ENCODE assay signal across 1 cellular context in genomic region chr1:213376862-213377372, GRCh38.
TF ChIP-seq lines count a peak whose summit lies in the region.

No MANE protein-coding gene starts in this region.

TF ChIP-seq in HepG2, 621 proteins besides CTCF, POLR2A, EP300 and RAD21 (continued from another document and continues in another):
- no peak for TF ChIP-seq ZNF407 (CRISPR knock-in tag; IDR thresholded peaks at IDR 0.05; ENCODE audit: not compliant biosample characterization)
- no peak for TF ChIP-seq ELK4 (CRISPR knock-in tag; IDR thresholded peaks at IDR 0.05; ENCODE audit: borderline replicate concordance)
- TF ChIP-seq, protein P1, sequence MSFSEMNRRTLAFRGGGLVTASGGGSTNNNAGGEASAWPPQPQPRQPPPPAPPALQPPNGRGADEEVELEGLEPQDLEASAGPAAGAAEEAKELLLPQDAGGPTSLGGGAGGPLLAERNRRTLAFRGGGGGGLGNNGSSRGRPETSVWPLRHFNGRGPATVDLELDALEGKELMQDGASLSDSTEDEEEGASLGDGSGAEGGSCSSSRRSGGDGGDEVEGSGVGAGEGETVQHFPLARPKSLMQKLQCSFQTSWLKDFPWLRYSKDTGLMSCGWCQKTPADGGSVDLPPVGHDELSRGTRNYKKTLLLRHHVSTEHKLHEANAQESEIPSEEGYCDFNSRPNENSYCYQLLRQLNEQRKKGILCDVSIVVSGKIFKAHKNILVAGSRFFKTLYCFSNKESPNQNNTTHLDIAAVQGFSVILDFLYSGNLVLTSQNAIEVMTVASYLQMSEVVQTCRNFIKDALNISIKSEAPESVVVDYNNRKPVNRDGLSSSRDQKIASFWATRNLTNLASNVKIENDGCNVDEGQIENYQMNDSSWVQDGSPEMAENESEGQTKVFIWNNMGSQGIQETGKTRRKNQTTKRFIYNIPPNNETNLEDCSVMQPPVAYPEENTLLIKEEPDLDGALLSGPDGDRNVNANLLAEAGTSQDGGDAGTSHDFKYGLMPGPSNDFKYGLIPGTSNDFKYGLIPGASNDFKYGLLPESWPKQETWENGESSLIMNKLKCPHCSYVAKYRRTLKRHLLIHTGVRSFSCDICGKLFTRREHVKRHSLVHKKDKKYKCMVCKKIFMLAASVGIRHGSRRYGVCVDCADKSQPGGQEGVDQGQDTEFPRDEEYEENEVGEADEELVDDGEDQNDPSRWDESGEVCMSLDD (CRISPR knock-in tag; IDR thresholded peaks at IDR 0.05; ENCODE audit: borderline replicate concordance), result no peak
- no peak for TF ChIP-seq ZNF746 (CRISPR knock-in tag; IDR thresholded peaks at IDR 0.05)
- no peak for TF ChIP-seq PHF20 (CRISPR knock-in tag; IDR thresholded peaks at IDR 0.05)
- TF ChIP-seq ATF1 (CRISPR knock-in tag; IDR thresholded peaks at IDR 0.05), result no peak
- TF ChIP-seq SMARCC2 (IDR thresholded peaks at IDR 0.05), result no peak
- TF ChIP-seq, protein P2, sequence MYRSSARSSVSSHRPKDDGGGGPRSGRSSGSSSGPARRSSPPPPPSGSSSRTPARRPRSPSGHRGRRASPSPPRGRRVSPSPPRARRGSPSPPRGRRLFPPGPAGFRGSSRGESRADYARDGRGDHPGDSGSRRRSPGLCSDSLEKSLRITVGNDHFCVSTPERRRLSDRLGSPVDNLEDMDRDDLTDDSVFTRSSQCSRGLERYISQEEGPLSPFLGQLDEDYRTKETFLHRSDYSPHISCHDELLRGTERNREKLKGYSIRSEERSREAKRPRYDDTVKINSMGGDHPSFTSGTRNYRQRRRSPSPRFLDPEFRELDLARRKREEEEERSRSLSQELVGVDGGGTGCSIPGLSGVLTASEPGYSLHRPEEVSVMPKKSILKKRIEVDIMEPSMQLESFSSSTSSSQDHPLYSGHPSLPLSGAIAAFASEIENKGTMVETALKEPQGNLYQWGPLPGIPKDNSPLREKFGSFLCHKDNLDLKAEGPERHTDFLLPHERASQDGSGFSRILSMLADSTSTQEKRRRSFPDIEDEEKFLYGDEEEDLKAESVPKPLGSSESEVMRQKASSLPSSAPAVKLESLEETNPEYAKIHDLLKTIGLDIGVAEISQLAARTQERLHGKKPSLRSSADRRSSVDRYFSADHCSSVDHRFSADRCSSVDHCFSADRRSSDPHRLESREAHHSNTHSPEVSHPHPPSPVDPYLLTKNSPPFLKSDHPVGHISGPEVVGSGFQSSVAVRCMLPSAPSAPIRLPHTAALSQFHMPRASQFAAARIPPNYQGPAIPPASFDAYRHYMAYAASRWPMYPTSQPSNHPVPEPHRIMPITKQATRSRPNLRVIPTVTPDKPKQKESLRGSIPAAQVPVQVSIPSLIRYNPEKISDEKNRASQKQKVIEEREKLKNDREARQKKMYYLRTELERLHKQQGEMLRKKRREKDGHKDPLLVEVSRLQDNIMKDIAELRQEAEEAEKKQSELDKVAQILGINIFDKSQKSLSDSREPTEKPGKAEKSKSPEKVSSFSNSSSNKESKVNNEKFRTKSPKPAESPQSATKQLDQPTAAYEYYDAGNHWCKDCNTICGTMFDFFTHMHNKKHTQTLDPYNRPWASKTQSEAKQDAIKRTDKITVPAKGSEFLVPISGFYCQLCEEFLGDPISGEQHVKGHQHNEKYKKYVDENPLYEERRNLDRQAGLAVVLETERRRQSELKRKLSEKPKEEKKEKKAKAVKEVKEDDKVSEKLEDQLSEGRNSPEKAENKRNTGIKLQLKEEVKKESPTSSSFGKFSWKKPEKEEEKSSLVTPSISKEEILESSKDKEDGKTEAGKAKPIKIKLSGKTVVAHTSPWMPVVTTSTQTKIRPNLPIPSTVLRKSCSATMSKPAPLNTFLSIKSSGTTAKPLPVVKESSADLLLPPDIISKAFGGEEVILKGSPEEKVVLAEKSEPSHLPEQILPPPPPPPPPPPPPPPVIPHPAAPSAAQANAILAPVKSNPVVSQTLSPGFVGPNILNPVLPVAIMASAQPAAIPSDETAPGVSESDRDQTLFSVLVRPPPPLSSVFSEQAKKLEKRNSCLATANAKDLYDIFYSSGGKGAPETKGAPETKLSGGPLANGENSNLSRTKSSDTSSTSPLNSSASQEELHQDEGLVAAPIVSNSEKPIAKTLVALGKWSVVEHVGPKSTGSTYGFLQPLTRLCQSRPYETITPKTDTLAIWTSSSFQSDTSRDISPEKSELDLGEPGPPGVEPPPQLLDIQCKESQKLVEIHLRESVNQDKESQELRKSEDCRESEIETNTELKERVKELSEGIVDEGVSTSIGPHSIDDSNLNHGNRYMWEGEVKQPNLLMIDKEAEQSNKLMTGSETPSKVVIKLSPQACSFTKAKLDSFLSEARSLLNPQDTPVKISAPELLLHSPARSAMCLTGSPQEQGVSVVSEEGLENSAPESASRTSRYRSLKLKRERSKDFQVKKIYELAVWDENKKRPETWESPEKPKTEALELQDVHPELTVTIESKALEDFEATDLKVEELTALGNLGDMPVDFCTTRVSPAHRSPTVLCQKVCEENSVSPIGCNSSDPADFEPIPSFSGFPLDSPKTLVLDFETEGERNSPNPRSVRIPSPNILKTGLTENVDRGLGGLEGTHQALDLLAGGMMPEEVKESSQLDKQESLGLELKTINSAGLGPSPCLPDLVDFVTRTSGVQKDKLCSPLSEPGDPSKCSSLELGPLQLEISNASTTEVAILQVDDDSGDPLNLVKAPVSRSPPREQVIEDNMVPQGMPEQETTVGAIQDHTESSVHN (CRISPR knock-in tag; IDR thresholded peaks at IDR 0.05), result no peak
- no peak for TF ChIP-seq ZNF576 (CRISPR knock-in tag; IDR thresholded peaks at IDR 0.05)
- no peak for TF ChIP-seq ZNF274 (CRISPR knock-in tag; IDR thresholded peaks at IDR 0.05)
- TF ChIP-seq ARNT2 (CRISPR knock-in tag; IDR thresholded peaks at IDR 0.05; ENCODE audit: low read depth), result no peak
- TF ChIP-seq ZNF260 (CRISPR knock-in tag; IDR thresholded peaks at IDR 0.05; ENCODE audit: borderline replicate concordance, low read depth), result no peak
- no peak for TF ChIP-seq SKIL (CRISPR knock-in tag; IDR thresholded peaks at IDR 0.05; ENCODE audit: borderline replicate concordance)
- TF ChIP-seq TAF1 (CRISPR knock-in tag; IDR thresholded peaks at IDR 0.05), result no peak
- TF ChIP-seq ZNF256 (CRISPR knock-in tag; conservative IDR thresholded peaks at IDR 0.05), result no peak
- no peak for TF ChIP-seq ZNF337 (CRISPR knock-in tag; IDR thresholded peaks at IDR 0.05; ENCODE audit: borderline replicate concordance, low read depth)
- TF ChIP-seq ZNF558 (CRISPR knock-in tag; IDR thresholded peaks at IDR 0.05; ENCODE audit: borderline replicate concordance), result no peak
- no peak for TF ChIP-seq NR2F1 (CRISPR knock-in tag; IDR thresholded peaks at IDR 0.05)
- TF ChIP-seq, protein P3, sequence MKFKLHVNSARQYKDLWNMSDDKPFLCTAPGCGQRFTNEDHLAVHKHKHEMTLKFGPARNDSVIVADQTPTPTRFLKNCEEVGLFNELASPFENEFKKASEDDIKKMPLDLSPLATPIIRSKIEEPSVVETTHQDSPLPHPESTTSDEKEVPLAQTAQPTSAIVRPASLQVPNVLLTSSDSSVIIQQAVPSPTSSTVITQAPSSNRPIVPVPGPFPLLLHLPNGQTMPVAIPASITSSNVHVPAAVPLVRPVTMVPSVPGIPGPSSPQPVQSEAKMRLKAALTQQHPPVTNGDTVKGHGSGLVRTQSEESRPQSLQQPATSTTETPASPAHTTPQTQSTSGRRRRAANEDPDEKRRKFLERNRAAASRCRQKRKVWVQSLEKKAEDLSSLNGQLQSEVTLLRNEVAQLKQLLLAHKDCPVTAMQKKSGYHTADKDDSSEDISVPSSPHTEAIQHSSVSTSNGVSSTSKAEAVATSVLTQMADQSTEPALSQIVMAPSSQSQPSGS (CRISPR knock-in tag; IDR thresholded peaks at IDR 0.05), result no peak
- no peak for TF ChIP-seq HCFC1 (IDR thresholded peaks at IDR 0.05; ENCODE audit: low read depth, low read length)
- TF ChIP-seq JUND (CRISPR knock-in tag; IDR thresholded peaks at IDR 0.05), result no peak
- TF ChIP-seq KAT7 (CRISPR knock-in tag; IDR thresholded peaks at IDR 0.05; ENCODE audit: borderline replicate concordance), result no peak
- TF ChIP-seq ZNF737 (CRISPR knock-in tag; IDR thresholded peaks at IDR 0.05; ENCODE audit: borderline replicate concordance), result no peak
- TF ChIP-seq, protein P4, sequence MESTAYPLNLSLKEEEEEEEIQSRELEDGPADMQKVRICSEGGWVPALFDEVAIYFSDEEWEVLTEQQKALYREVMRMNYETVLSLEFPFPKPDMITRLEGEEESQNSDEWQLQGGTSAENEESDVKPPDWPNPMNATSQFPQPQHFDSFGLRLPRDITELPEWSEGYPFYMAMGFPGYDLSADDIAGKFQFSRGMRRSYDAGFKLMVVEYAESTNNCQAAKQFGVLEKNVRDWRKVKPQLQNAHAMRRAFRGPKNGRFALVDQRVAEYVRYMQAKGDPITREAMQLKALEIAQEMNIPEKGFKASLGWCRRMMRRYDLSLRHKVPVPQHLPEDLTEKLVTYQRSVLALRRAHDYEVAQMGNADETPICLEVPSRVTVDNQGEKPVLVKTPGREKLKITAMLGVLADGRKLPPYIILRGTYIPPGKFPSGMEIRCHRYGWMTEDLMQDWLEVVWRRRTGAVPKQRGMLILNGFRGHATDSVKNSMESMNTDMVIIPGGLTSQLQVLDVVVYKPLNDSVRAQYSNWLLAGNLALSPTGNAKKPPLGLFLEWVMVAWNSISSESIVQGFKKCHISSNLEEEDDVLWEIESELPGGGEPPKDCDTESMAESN (CRISPR knock-in tag; conservative IDR thresholded peaks at IDR 0.05), result no peak
- TF ChIP-seq ZNF564 (CRISPR knock-in tag; IDR thresholded peaks at IDR 0.05), result no peak
